ENCODE assay signal across 36 cellular contexts in genomic region chr6:69265706-69266105, GRCh38.
"Had no signal": no experiment of that assay in that cellular context is flagged by ENCODE, and none has a peak within 500 bp of the region (broad histone marks: within the 10 kb centered on the region; RNA-seq: fewer than 3 reads in every experiment).

No MANE protein-coding gene starts in this region.

- H3K4me3 Mint-ChIP-seq: activated B cell treated with CpG ODN at 0.5 μM for 24 hours; activated CD8-positive, alpha-beta T cell treated with anti-CD3 and anti-CD28 coated beads for 36 hours; activated naive CD8-positive, alpha-beta T cell; activated T-cell treated with anti-CD3 and anti-CD28 coated beads, Interleukin-2, amount 50 U/mL, for 4 hours; activated T-helper 17 cell treated with anti-CD3 and anti-CD28 coated beads, Interleukin-2, amount 50 U/mL, for 72 hours; brain; dendritic cell treated with granulocyte-macrophage colony-stimulating factor and Interleukin-4, amounts not matched to agents 40 ng/mL and 50 ng/mL, for 4 days; T-helper 17 cell; T-helper 2 cell treated with Interferon-gamma antibody and Interleukin-4, amounts not matched to agents 5 μg/mL and 100 μg/mL, for 36 hours had no signal

- H3K4me1 Mint-ChIP-seq: activated B cell treated with CpG ODN at 0.5 μM for 24 hours; activated T-helper 17 cell treated with anti-CD3 and anti-CD28 coated beads, Interleukin-2, amount 50 U/mL, for 72 hours; T-helper 17 cell had no signal

- H3K9me3 ChIP-seq: breast epithelium, colonic mucosa, esophagus muscularis mucosa, gastrocnemius medialis, heart left ventricle had no signal

- H3K27me3 Mint-ChIP-seq: activated B cell treated with CpG ODN at 0.5 μM for 24 hours; activated CD8-positive, alpha-beta T cell treated with anti-CD3 and anti-CD28 coated beads for 36 hours; activated naive CD8-positive, alpha-beta T cell; activated T-helper 17 cell treated with anti-CD3 and anti-CD28 coated beads, Interleukin-2, amount 50 U/mL, for 72 hours; brain; dendritic cell treated with granulocyte-macrophage colony-stimulating factor and Interleukin-4, amounts not matched to agents 40 ng/mL and 50 ng/mL, for 4 days; T-helper 17 cell had no signal

- H3K27ac ChIP-seq: adrenal gland, breast epithelium, cardiac muscle cell, colonic mucosa, dorsolateral prefrontal cortex, esophagus muscularis mucosa, foreskin keratinocyte, gastrocnemius medialis, heart left ventricle, WERI-Rb-1 had no signal

- H3K27ac Mint-ChIP-seq: activated B cell treated with CpG ODN at 0.5 μM for 24 hours; activated CD8-positive, alpha-beta T cell treated with anti-CD3 and anti-CD28 coated beads for 36 hours; activated naive CD8-positive, alpha-beta T cell; activated T-helper 17 cell treated with anti-CD3 and anti-CD28 coated beads, Interleukin-2, amount 50 U/mL, for 72 hours; dendritic cell treated with granulocyte-macrophage colony-stimulating factor and Interleukin-4, amounts not matched to agents 40 ng/mL and 50 ng/mL, for 4 days; T-helper 17 cell; T-helper 2 cell treated with Interferon-gamma antibody and Interleukin-4, amounts not matched to agents 5 μg/mL and 100 μg/mL, for 36 hours had no signal

- H3K4me3 ChIP-seq: adrenal gland, breast epithelium, cardiac muscle cell, colonic mucosa, dorsolateral prefrontal cortex, esophagus muscularis mucosa, gastrocnemius medialis, heart left ventricle had no signal

- H3K4me1 ChIP-seq: adrenal gland, breast epithelium, colonic mucosa, esophagus muscularis mucosa, foreskin keratinocyte, gastrocnemius medialis, heart left ventricle had no signal

- H3K9me3 Mint-ChIP-seq: activated B cell treated with CpG ODN at 0.5 μM for 24 hours; activated CD8-positive, alpha-beta T cell treated with anti-CD3 and anti-CD28 coated beads for 36 hours; activated T-cell treated with anti-CD3 and anti-CD28 coated beads, Interleukin-2, amount 50 U/mL, for 4 hours; activated T-helper 17 cell treated with anti-CD3 and anti-CD28 coated beads, Interleukin-2, amount 50 U/mL, for 72 hours; brain; dendritic cell treated with granulocyte-macrophage colony-stimulating factor and Interleukin-4, amounts not matched to agents 40 ng/mL and 50 ng/mL, for 4 days; T-helper 2 cell treated with Interferon-gamma antibody and Interleukin-4, amounts not matched to agents 5 μg/mL and 100 μg/mL, for 36 hours had no signal

- ATAC-seq: activated CD4-positive, CD25-positive, alpha-beta regulatory T cell treated with anti-CD3 and anti-CD28 coated beads, Interleukin-2, amount 50 U/mL, for 24 hours; activated CD8-positive, alpha-beta T cell treated with anti-CD3 and anti-CD28 coated beads for 36 hours; activated T-cell treated with anti-CD3 and anti-CD28 coated beads, Interleukin-2, amount 50 U/mL, for 4 hours; activated T-helper 17 cell treated with anti-CD3 and anti-CD28 coated beads, Interleukin-2, amount 50 U/mL, for 72 hours; foreskin keratinocyte; gastrocnemius medialis; heart left ventricle; T-helper 17 cell had no signal

- H3K36me3 ChIP-seq: adrenal gland, breast epithelium, cardiac muscle cell, colonic mucosa, esophagus muscularis mucosa, gastrocnemius medialis, heart left ventricle, WERI-Rb-1 had no signal

- H3K36me3 Mint-ChIP-seq: activated naive CD8-positive, alpha-beta T cell; brain had no signal

- DNase-seq: activated B cell treated with CpG ODN at 0.5 μM for 24 hours; activated CD4-positive, alpha-beta T cell treated with anti-CD3 and anti-CD28 coated beads for 48 hours; activated CD4-positive, alpha-beta T cell treated with anti-CD3 and anti-CD28 coated beads, Interleukin-2, amount 50 U/mL, for 1 hour; activated CD4-positive, alpha-beta T cell treated with anti-CD3 and anti-CD28 coated beads, Interleukin-2, amount 50 U/mL, for 48 hours; activated CD8-positive, alpha-beta memory T cell treated with anti-CD3 and anti-CD28 coated beads for 24 hours; activated CD8-positive, alpha-beta T cell treated with anti-CD3 and anti-CD28 coated beads for 36 hours; activated effector memory CD4-positive, alpha-beta T cell treated with Interleukin-2 at 50 U/mL for 16 hours; activated gamma-delta T cell treated with Interleukin-2 at 50 U/mL for 16 hours; activated naive CD4-positive, alpha-beta T cell treated with anti-CD3 and anti-CD28 coated beads, Interleukin-2, amount 50 U/mL, for 16 hours; activated naive CD4-positive, alpha-beta T cell treated with Interleukin-2 at 50 U/mL for 16 hours; activated T-cell treated with anti-CD3 and anti-CD28 coated beads, Interleukin-2, amount 50 U/mL, for 4 hours; adrenal gland; amygdala; aorta; central memory CD4-positive, alpha-beta T cell; cerebellar nuclear complex; colonic mucosa; dorsolateral prefrontal cortex; effector memory CD4-positive, alpha-beta T cell; erythroblast; foreskin keratinocyte; gastrocnemius medialis; glutamatergic neuron; heart left ventricle; T-helper 17 cell; T1000; WERI-Rb-1 had no signal

- H3K27me3 ChIP-seq: adrenal gland, breast epithelium, cardiac muscle cell, colonic mucosa, dorsolateral prefrontal cortex, esophagus muscularis mucosa, foreskin keratinocyte, gastrocnemius medialis, heart left ventricle had no signal
